Comparison of ENCODE assay signal across 8 cellular contexts in genomic region chr17:76681222-76682137, GRCh38. TPM values are rescaled to one million over a fixed set of nuclear protein-coding genes. Genes with fewer than 3 reads are reported as not detected.
DNase-seq lines count a peak whose midpoint lies in the region; ATAC-seq and TF ChIP-seq lines count a peak whose summit lies in the region.

No MANE protein-coding gene starts in this region.

- DNase-seq in ELR (ENCODE audit: low read depth) (peak; percentile 77), NB4 (ENCODE audit: low read depth) (peak; percentile 80), T follicular helper cell (ENCODE audit: low read depth) (peak; percentile 60), left ventricle myocardium superior (peak; percentile 76), retinal pigment epithelial cell (ENCODE audit: low read depth) (no peak)
- DNase-seq in activated naive CD8-positive, alpha-beta T cell treated with anti-CD3 and anti-CD28 coated beads, Interleukin-2, amount 50 U/mL, for 24 hours = peak; percentile 73

- H3K27ac Mint-ChIP-seq in activated naive CD8-positive, alpha-beta T cell treated with anti-CD3 and anti-CD28 coated beads, Interleukin-2, amount 50 U/mL, for 24 hours = no peak overlapping the region

- no peak for TF ChIP-seq POLR2A in NB4 (IDR thresholded peaks at IDR 0.05; ENCODE audit: extremely low read depth, insufficient read length)

- intact Hi-C loops in left ventricle myocardium superior (cut with micrococcal nuclease) = no loop called here

- TF ChIP-seq CTCF in NB4 (IDR thresholded peaks at IDR 0.05; ENCODE audit: low read depth, low read length) (peak; percentile 89), retinal pigment epithelial cell (conservative IDR thresholded peaks at IDR 0.05; ENCODE audit: low read depth, low read length) (peak; percentile 92)

- peaks cover 4% of the 10 kb centered on the region for H3K4me1 Mint-ChIP-seq in activated naive CD8-positive, alpha-beta T cell treated with anti-CD3 and anti-CD28 coated beads, Interleukin-2, amount 50 U/mL, for 24 hours

- no peaks in the 10 kb centered on the region for H3K27me3 Mint-ChIP-seq in activated naive CD8-positive, alpha-beta T cell treated with anti-CD3 and anti-CD28 coated beads, Interleukin-2, amount 50 U/mL, for 24 hours

- H3K4me3 ChIP-seq in NB4 (ENCODE audit: low read depth, low read length) (no peak overlapping the region), retinal pigment epithelial cell (ENCODE audit: low read length) (no peak overlapping the region)

- H3K4me3 Mint-ChIP-seq in activated naive CD8-positive, alpha-beta T cell treated with anti-CD3 and anti-CD28 coated beads, Interleukin-2, amount 50 U/mL, for 24 hours = no peak overlapping the region

- H3K9me3 Mint-ChIP-seq in activated naive CD8-positive, alpha-beta T cell treated with anti-CD3 and anti-CD28 coated beads, Interleukin-2, amount 50 U/mL, for 24 hours = no peaks in the 10 kb centered on the region

- peak; percentile 61 for ATAC-seq in activated naive CD8-positive, alpha-beta T cell treated with anti-CD3 and anti-CD28 coated beads, Interleukin-2, amount 50 U/mL, for 24 hours
- ATAC-seq in left ventricle myocardium superior = peak; percentile 67
- no peak for ATAC-seq in HG03520 (IDR thresholded peaks at IDR 0.05; ENCODE audit: unreplicated experiment)
- ATAC-seq in GM19452 (IDR thresholded peaks at IDR 0.05; ENCODE audit: unreplicated experiment) = no peak

- no peaks in the 10 kb centered on the region for H3K36me3 Mint-ChIP-seq in activated naive CD8-positive, alpha-beta T cell treated with anti-CD3 and anti-CD28 coated beads, Interleukin-2, amount 50 U/mL, for 24 hours (ENCODE audit: low read depth)

RNA-seq across cellular contexts. Expression of gene MXRA7, which starts 29.3 kb away (rescaled TPM):
- total RNA-seq in left ventricle myocardium superior = 364 TPM

RNA-seq across cellular contexts. Expression of gene ST6GALNAC1, which starts 37.9 kb away (rescaled TPM):
- total RNA-seq in left ventricle myocardium superior = 3.8 TPM

RNA-seq across cellular contexts. Expression of gene JMJD6, which starts 44.9 kb away (rescaled TPM):
- total RNA-seq in left ventricle myocardium superior = 68.6 TPM

RNA-seq across cellular contexts. Expression of gene METTL23, which starts 45.2 kb away (rescaled TPM):
- total RNA-seq in left ventricle myocardium superior = 21.0 TPM

RNA-seq across cellular contexts. Expression of gene SRSF2, which starts 55.7 kb away (rescaled TPM):
- total RNA-seq in left ventricle myocardium superior = 78.0 TPM

Comparison
In these comparisons a context has a peak if more than half of its experiments do, and no peak if none do; other contexts are left out.
1. ATAC-seq: peak in activated naive CD8-positive, alpha-beta T cell treated with anti-CD3 and anti-CD28 coated beads, Interleukin-2, amount 50 U/mL, for 24 hours (single experiment) and left ventricle myocardium superior (single experiment); none in HG03520 (single experiment) and GM19452 (single experiment).